In genomic region chr9:115106001-115106400, GRCh38 we compare ENCODE assay signal across 18 cellular contexts. TPM values are rescaled to one million over a fixed set of nuclear protein-coding genes. Genes with fewer than 3 reads are reported as not detected.
DNase-seq lines count a peak whose midpoint lies in the region; ATAC-seq, FAIRE-seq and TF ChIP-seq lines count a peak whose summit lies in the region.
"Had no signal": no experiment of that assay in that cellular context is flagged by ENCODE, and none has a peak within 500 bp of the region (broad histone marks: within the 10 kb centered on the region; RNA-seq: fewer than 3 reads in every experiment).

No MANE protein-coding gene starts in this region.

- H3K79me2 ChIP-seq in astrocyte (ENCODE audit: insufficient read depth, low read length) = peaks cover 85% of the 10 kb centered on the region

- H3K9me3 ChIP-seq in astrocyte (ENCODE audit: insufficient read depth, low read depth, low read length) (no peaks in the 10 kb centered on the region), stomach (no peaks in the 10 kb centered on the region), aorta (ENCODE audit: control insufficient read depth, low read length) (no peaks in the 10 kb centered on the region)
- H3K9me3 ChIP-seq: adrenal gland; BLaER1 treated with 17β-estradiol and CSF1 and Interleukin-3, amounts not matched to agents 10 nM and 100 nM had no signal

- intact Hi-C loops in stomach (cut with DNase I; ENCODE audit: low total_unique reads) (no loop called here), aorta (cut with DNase I) (loop anchor here in 1 of 2 donors (5.0 kb wide), 1 partner anchor 34 kb away; no protein-coding TSS in a partner anchor)

- TF ChIP-seq EP300 in stomach (IDR thresholded peaks at IDR 0.05) = no peak

- H4K20me1 ChIP-seq in astrocyte (ENCODE audit: insufficient read depth, low read length) = peaks cover 38% of the 10 kb centered on the region
- H4K20me1 ChIP-seq: BLaER1 treated with 17β-estradiol and CSF1 and Interleukin-3, amounts not matched to agents 10 nM and 100 nM had no signal

- no peak overlapping the region for H2AFZ ChIP-seq in astrocyte (ENCODE audit: low read depth, low read length)

- H3K4me2 ChIP-seq in astrocyte (ENCODE audit: low read length) = peak overlapping the region; percentile 59
- H3K4me2 ChIP-seq: BLaER1 treated with 17β-estradiol and CSF1 and Interleukin-3, amounts not matched to agents 10 nM and 100 nM had no signal

- peak; percentile 49 for FAIRE-seq in astrocyte (lab: Jason Lieb, UNC)
- peak; percentile 30 for FAIRE-seq in islet of Langerhans (lab: Jason Lieb, UNC)

- H3K4me1 ChIP-seq in astrocyte (ENCODE audit: insufficient read depth, low read length) = peaks cover 45% of the 10 kb centered on the region
- H3K4me1 ChIP-seq in stomach = peaks cover 22 to 46% (median 32%) of the 10 kb centered on the region in 4 donors
- no peaks in the 10 kb centered on the region for H3K4me1 ChIP-seq in aorta (ENCODE audit: control insufficient read depth in 1 of 2, insufficient read depth in 2 of 2, low read length in 2 of 2)
- H3K4me1 ChIP-seq: adrenal gland; BLaER1 treated with 17β-estradiol and CSF1 and Interleukin-3, amounts not matched to agents 10 nM and 100 nM had no signal

- H3K27ac Mint-ChIP-seq in astrocyte (ENCODE audit: unreplicated experiment) = peak overlapping the region; percentile 63
- H3K27ac Mint-ChIP-seq: immature natural killer cell; stimulated activated effector memory CD8-positive, alpha-beta T cell treated with anti-CD3 and anti-CD28 coated beads, Interleukin-12 subunit alpha, Interleukin-12 subunit beta, amount 100 ng/mL, for 72 hours; WTC11 had no signal

- no peak for TF ChIP-seq POLR2A in stomach (IDR thresholded peaks at IDR 0.05)

- no peak for ATAC-seq in aorta (ENCODE audit: low FRiP score)
- ATAC-seq: stimulated activated effector memory CD8-positive, alpha-beta T cell treated with anti-CD3 and anti-CD28 coated beads, Interleukin-12 subunit alpha, Interleukin-12 subunit beta, amount 100 ng/mL, for 72 hours; WTC11 had no signal

- 21 to 45% (median 25%) methylated on average over 1 of the region's 1 CpG for WGBS in stomach, 5 donors
- 80 to 90% methylated on average over 1 of the region's 1 CpG for WGBS in aorta, 2 donors

- H3K36me3 ChIP-seq in astrocyte (ENCODE audit: insufficient read depth, low read length) (peaks cover 7% of the 10 kb centered on the region), stomach (no peaks in the 10 kb centered on the region), aorta (ENCODE audit: control insufficient read depth in 1 of 2, insufficient read depth in 2 of 2, low read length in 1 of 2) (no peaks in the 10 kb centered on the region)
- H3K36me3 ChIP-seq: adrenal gland; BLaER1 treated with 17β-estradiol and CSF1 and Interleukin-3, amounts not matched to agents 10 nM and 100 nM had no signal

- DNase-seq in HuH-7.5 (ENCODE audit: low spot score) = peak; percentile 10
- no peak for DNase-seq in astrocyte (ENCODE audit: low read depth)
- DNase-seq in stomach = no peak
- no peak for DNase-seq in NCI-H526 (lab: John Stamatoyannopoulos, UW)
- DNase-seq in activated CD8-positive, alpha-beta memory T cell treated with anti-CD3 and anti-CD28 coated beads for 24 hours = no peak
- DNase-seq in aorta = no peak
- DNase-seq: activated T-cell treated with anti-CD3 and anti-CD28 coated beads for 4 hours; adrenal gland; DND-41; immature natural killer cell; Karpas-422; NCI-H2081 treated with DMSO at 0.1 percent for 48 hours; retina; stimulated activated CD4-positive, alpha-beta T cell treated with anti-CD3 and anti-CD28 coated beads, Interleukin-4, amount 100 ng/mL, for 1 hour had no signal

- H3K36me3 Mint-ChIP-seq in astrocyte (ENCODE audit: low read depth, unreplicated experiment) = peaks cover 8% of the 10 kb centered on the region
- H3K36me3 Mint-ChIP-seq: immature natural killer cell; stimulated activated effector memory CD8-positive, alpha-beta T cell treated with anti-CD3 and anti-CD28 coated beads, Interleukin-12 subunit alpha, Interleukin-12 subunit beta, amount 100 ng/mL, for 72 hours; WTC11 had no signal

- TF ChIP-seq CTCF in astrocyte (IDR thresholded peaks at IDR 0.05; ENCODE audit: insufficient read depth, low read depth, low read length) = no peak
- TF ChIP-seq CTCF in stomach (IDR thresholded peaks at IDR 0.05) = no peak

- H3K4me3 Mint-ChIP-seq in astrocyte (ENCODE audit: unreplicated experiment) = peak overlapping the region; percentile 2
- H3K4me3 Mint-ChIP-seq: immature natural killer cell; stimulated activated effector memory CD8-positive, alpha-beta T cell treated with anti-CD3 and anti-CD28 coated beads, Interleukin-12 subunit alpha, Interleukin-12 subunit beta, amount 100 ng/mL, for 72 hours; WTC11 had no signal

- peaks cover 62% of the 10 kb centered on the region for H3K4me1 Mint-ChIP-seq in astrocyte (ENCODE audit: low read depth, unreplicated experiment)
- H3K4me1 Mint-ChIP-seq: immature natural killer cell had no signal

- no peaks in the 10 kb centered on the region for H3K9me3 Mint-ChIP-seq in astrocyte (ENCODE audit: unreplicated experiment)
- H3K9me3 Mint-ChIP-seq: stimulated activated effector memory CD8-positive, alpha-beta T cell treated with anti-CD3 and anti-CD28 coated beads, Interleukin-12 subunit alpha, Interleukin-12 subunit beta, amount 100 ng/mL, for 72 hours had no signal

- H3K27me3 ChIP-seq in astrocyte (ENCODE audit: insufficient read depth, low read length) (no peaks in the 10 kb centered on the region), stomach (no peaks in the 10 kb centered on the region), aorta (ENCODE audit: control insufficient read depth in 1 of 2, insufficient read depth in 2 of 2, low read length in 1 of 2) (no peaks in the 10 kb centered on the region)
- H3K27me3 ChIP-seq: adrenal gland; BLaER1 treated with 17β-estradiol and CSF1 and Interleukin-3, amounts not matched to agents 10 nM and 100 nM had no signal

- H3K4me3 ChIP-seq in astrocyte (ENCODE audit: insufficient read depth, low read depth, low read length) (no peak overlapping the region), stomach (no peak overlapping the region), aorta (ENCODE audit: low read length in 2 of 2) (no peak overlapping the region)
- H3K4me3 ChIP-seq: adrenal gland; BLaER1 treated with 17β-estradiol and CSF1 and Interleukin-3, amounts not matched to agents 10 nM and 100 nM had no signal

- peak overlapping the region; percentile 49 for H3K9ac ChIP-seq in astrocyte (ENCODE audit: low read length)
- H3K9ac ChIP-seq: BLaER1 treated with 17β-estradiol and CSF1 and Interleukin-3, amounts not matched to agents 10 nM and 100 nM had no signal

- H3K27ac ChIP-seq in astrocyte (ENCODE audit: low read depth, low read length) (peak overlapping the region; percentile 51), stomach (peak overlapping the region in 4 of 5 donors; percentile 53 to 75 (median 66)), aorta (ENCODE audit: low read depth in 1 of 2, low read length in 2 of 2) (no peak overlapping the region)
- H3K27ac ChIP-seq: adrenal gland; BLaER1 treated with 17β-estradiol and CSF1 and Interleukin-3, amounts not matched to agents 10 nM and 100 nM had no signal

- no peaks in the 10 kb centered on the region for H3K27me3 Mint-ChIP-seq in astrocyte (ENCODE audit: low read depth, unreplicated experiment)

RNA-seq across cellular contexts. Expression of gene TNC, which starts 12.0 kb away (rescaled TPM):
- total RNA-seq in astrocyte = 747 and 1,099 TPM in 2 replicates
- 100 to 1,000 TPM in 4 of 5 donors, 10 to 100 TPM in 1; 52.2 to 265 (median 110) TPM for total RNA-seq in stomach
- polyA plus RNA-seq in stomach = 10 to 100 TPM in 1 of 3 donors, 1 to 10 TPM in 2; 3.5 to 14.6 (median 6.1) TPM
- 1,000 to 10,000 TPM in 1 of 2 donors, 100 to 1,000 TPM in 1; 117 to 1,047 TPM for total RNA-seq in aorta
- 10 to 100 TPM in 1 of 2 donors, 1 to 10 TPM in 1; 8.5 to 88.4 TPM for polyA plus RNA-seq in aorta
- polyA plus RNA-seq: immature natural killer cell had no signal

Comparison
In these comparisons a context has a peak if more than half of its experiments do, and no peak if none do; other contexts are left out.
1. H3K27ac ChIP-seq: peak in astrocyte (single experiment) and stomach (4 of 5); none in aorta (0 of 2).